ENCODE assay signal across 8 cellular contexts in the genomic region with DNA sequence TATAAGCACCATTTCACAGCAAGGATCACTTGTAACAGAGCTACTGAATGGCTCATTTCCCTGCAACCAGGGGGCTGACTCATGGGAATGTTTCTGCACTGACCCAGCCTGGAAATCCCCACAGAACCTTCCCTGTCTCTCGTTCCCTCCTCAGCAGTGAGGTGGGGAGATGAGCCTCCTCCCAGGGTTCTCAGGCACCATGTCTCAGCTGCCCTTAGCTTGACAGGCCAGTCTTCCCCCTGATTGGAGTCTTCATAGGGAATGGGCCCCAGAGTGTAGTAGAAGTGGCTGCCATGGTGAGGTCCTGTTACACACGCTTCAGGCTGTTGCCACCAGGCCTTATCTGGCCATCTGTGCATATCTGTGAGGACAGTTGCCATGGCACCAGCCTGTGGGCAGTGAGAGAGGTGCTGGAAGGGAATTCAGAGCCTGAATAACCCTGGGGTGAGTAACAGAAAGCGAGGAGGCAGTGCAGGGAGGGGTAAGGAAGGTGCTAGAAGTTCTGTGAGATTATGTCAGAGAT.
DNase-seq lines count a peak whose midpoint lies in the region; TF ChIP-seq lines count a peak whose summit lies in the region.

No MANE protein-coding gene starts in this region.

- H3K18ac ChIP-seq in mesenchymal stem cell (ENCODE audit: low read depth in 1 of 2, low read length in 2 of 2): peak overlapping the region; percentile 3 to 22

- no peak for TF ChIP-seq EP300 in tibial nerve (IDR thresholded peaks at IDR 0.05)

- H4K91ac ChIP-seq in mesenchymal stem cell (ENCODE audit: low read length): peak overlapping the region; percentile 70

- 37% methylated on average over 1 of the region's 3 CpGs for WGBS in mesenchymal stem cell
- WGBS in tibial nerve, 2 donors: 56 to 58% methylated on average over 3 of the region's 3 CpGs

- peak overlapping the region; percentile 39 for H2BK5ac ChIP-seq in mesenchymal stem cell (ENCODE audit: low read depth, low read length, poor library complexity, severe bottlenecking)

- peak overlapping the region; percentile 1 to 43 for H2BK12ac ChIP-seq in mesenchymal stem cell (ENCODE audit: low read length in 2 of 2)

- no peak for TF ChIP-seq CTCF in ascending aorta (IDR thresholded peaks at IDR 0.05)
- TF ChIP-seq CTCF in tibial nerve (IDR thresholded peaks at IDR 0.05): no peak

- H3K4ac ChIP-seq in mesenchymal stem cell (ENCODE audit: low read depth in 1 of 2, low read length in 2 of 2): no peak overlapping the region

- no peak overlapping the region for H3K4me2 ChIP-seq in mesenchymal stem cell (ENCODE audit: low read length, poor library complexity, severe bottlenecking)

- H3K9me3 ChIP-seq in ascending aorta: no peaks in the 10 kb centered on the region
- H3K9me3 ChIP-seq in mesenchymal stem cell (ENCODE audit: control insufficient read depth, low read length): no peaks in the 10 kb centered on the region
- H3K9me3 ChIP-seq in tibial nerve: no peaks in the 10 kb centered on the region

- no peaks in the 10 kb centered on the region for H3K36me3 ChIP-seq in ascending aorta
- no peaks in the 10 kb centered on the region for H3K36me3 ChIP-seq in mesenchymal stem cell (ENCODE audit: control insufficient read depth in 1 of 2, insufficient read depth in 2 of 2, low read depth in 1 of 2, low read length in 2 of 2)
- no peaks in the 10 kb centered on the region for H3K36me3 ChIP-seq in tibial nerve

- H3K23ac ChIP-seq in mesenchymal stem cell (ENCODE audit: low read length in 2 of 2): no peak overlapping the region

- peak overlapping the region; percentile 29 for H4K8ac ChIP-seq in mesenchymal stem cell (ENCODE audit: low read length)

- H3K9ac ChIP-seq in mesenchymal stem cell (ENCODE audit: low read length): peak overlapping the region; percentile 64

- H3K4me1 ChIP-seq in ascending aorta (peaks cover 0 to 20% of the 10 kb centered on the region in 2 donors), mesenchymal stem cell (ENCODE audit: control insufficient read depth, insufficient read depth, low read depth, low read length) (peaks cover 10% of the 10 kb centered on the region), tibial nerve (peaks cover 0 to 4% (median 0%) of the 10 kb centered on the region in 4 donors)

- H2BK15ac ChIP-seq in mesenchymal stem cell (ENCODE audit: low read depth, poor library complexity, severe bottlenecking): peak overlapping the region; percentile 39

- DNase-seq in NCI-H82 (lab: John Stamatoyannopoulos, UW) (peak; percentile 52), NCI-H82 treated with DMSO at 0.1 percent for 48 hours (lab: John Stamatoyannopoulos, UW; ENCODE audit: unreplicated experiment) (no peak), HPDE6-E6E7 (ENCODE audit: extremely low spot score) (peak; percentile 92), ascending aorta (ENCODE audit: low spot score in 2 of 2) (peak; percentile 43 to 90), mesenchymal stem cell (peak; percentile 98), T-helper 9 cell (no peak), NCI-H1436 (lab: John Stamatoyannopoulos, UW) (no peak), tibial nerve (ENCODE audit: low spot score in 2 of 2) (no peak)

- intact Hi-C loops in ascending aorta (cut with DNase I): loop anchor here (5.0 to 10.0 kb wide), 2 partner anchors 326 to 381 kb away; partner anchors contain the start of gene ENC1

- H3K14ac ChIP-seq in mesenchymal stem cell (ENCODE audit: low read length in 2 of 2): peak overlapping the region in 1 of 2 experiments; percentile 44

- H2BK120ac ChIP-seq in mesenchymal stem cell (ENCODE audit: low read depth, low read length): no peak overlapping the region

- H3K4me3 ChIP-seq in ascending aorta (no peak overlapping the region), mesenchymal stem cell (ENCODE audit: insufficient read depth in 1 of 2, low read depth in 1 of 2, low read length in 2 of 2) (no peak overlapping the region), tibial nerve (no peak overlapping the region)

- peak overlapping the region; percentile 78 to 80 for H3K27ac ChIP-seq in ascending aorta
- peak overlapping the region; percentile 75 for H3K27ac ChIP-seq in mesenchymal stem cell (ENCODE audit: low read length, poor library complexity, severe bottlenecking)
- no peak overlapping the region for H3K27ac ChIP-seq in tibial nerve

- TF ChIP-seq POLR2A in tibial nerve (IDR thresholded peaks at IDR 0.05): no peak

- H2AK5ac ChIP-seq in mesenchymal stem cell (ENCODE audit: low read length, severe bottlenecking): no peak overlapping the region

- no peaks in the 10 kb centered on the region for H3K27me3 ChIP-seq in ascending aorta
- H3K27me3 ChIP-seq in mesenchymal stem cell (ENCODE audit: control insufficient read depth in 1 of 2, insufficient read depth in 1 of 2, low read length in 2 of 2): no peaks in the 10 kb centered on the region
- H3K27me3 ChIP-seq in tibial nerve: no peaks in the 10 kb centered on the region

- no peaks in the 10 kb centered on the region for H3K79me1 ChIP-seq in mesenchymal stem cell (replicated peaks; ENCODE audit: low read length, poor library complexity, severe bottlenecking)

- peak overlapping the region; percentile 55 for H2AFZ ChIP-seq in mesenchymal stem cell (ENCODE audit: low read depth, low read length)

Comparison
In these comparisons a context has a peak if more than half of its experiments do, and no peak if none do; other contexts are left out.
1. DNase-seq: peak in NCI-H82 (single experiment), HPDE6-E6E7 (single experiment), ascending aorta (2 of 2) and mesenchymal stem cell (single experiment); none in NCI-H82 treated with DMSO at 0.1 percent for 48 hours (single experiment), T-helper 9 cell (single experiment), NCI-H1436 (single experiment) and tibial nerve (0 of 2).
2. H3K27ac ChIP-seq: peak in ascending aorta (2 of 2) and mesenchymal stem cell (single experiment); none in tibial nerve (0 of 4).